29 cellular contexts compared by ENCODE assay signal in genomic region chr4:151296227-151296626, GRCh38. TPM values are rescaled to one million over a fixed set of nuclear protein-coding genes. Genes with fewer than 3 reads are reported as not detected.
"Had no signal": no experiment of that assay in that cellular context is flagged by ENCODE, and none has a peak within 500 bp of the region (broad histone marks: within the 10 kb centered on the region; RNA-seq: fewer than 3 reads in every experiment).

No MANE protein-coding gene starts in this region.

- H3K27ac ChIP-seq: adrenal gland, ascending aorta, brain microvascular endothelial cell, left lung, neural progenitor cell, thoracic aorta had no signal

- H3K4me1 ChIP-seq: adrenal gland, ascending aorta, left lung had no signal

- FAIRE-seq: kidney, TTC549 had no signal

- H3K27me3 Mint-ChIP-seq: activated T-cell treated with anti-CD3 and anti-CD28 coated beads, Interleukin-2, amount 50 U/mL, for 24 hours; type B pancreatic cell had no signal

- H3K27me3 ChIP-seq: adrenal gland, ascending aorta, brain microvascular endothelial cell, left lung, neural progenitor cell had no signal

- H3K4me3 ChIP-seq: adrenal gland, ascending aorta, left lung, neural progenitor cell, thoracic aorta had no signal

- H3K4me2 ChIP-seq: neural progenitor cell had no signal

- H3K9ac ChIP-seq: neural progenitor cell had no signal

- H3K27ac Mint-ChIP-seq: activated naive CD8-positive, alpha-beta T cell; activated T-cell treated with anti-CD3 and anti-CD28 coated beads, Interleukin-2, amount 50 U/mL, for 24 hours; activated T-helper 2 cell treated with anti-CD3 and anti-CD28 coated beads, Interferon-gamma antibody, Interleukin-2, Interleukin-4, amounts not matched to agents 10 μg/mL and 5 μg/mL and 100 μg/mL, durations not matched to agents 14 hours and 24 hours and 36 hours; mesothelial cell of epicardium; naive thymus-derived CD8-positive, alpha-beta T cell; neural progenitor cell; type B pancreatic cell had no signal

- H3K4me3 Mint-ChIP-seq: activated naive CD8-positive, alpha-beta T cell; activated T-cell treated with anti-CD3 and anti-CD28 coated beads, Interleukin-2, amount 50 U/mL, for 24 hours; mesothelial cell of epicardium; naive thymus-derived CD8-positive, alpha-beta T cell; neural progenitor cell; type B pancreatic cell had no signal

- H3K9me3 Mint-ChIP-seq: activated T-cell treated with anti-CD3 and anti-CD28 coated beads, Interleukin-2, amount 50 U/mL, for 24 hours; activated T-helper 2 cell treated with anti-CD3 and anti-CD28 coated beads, Interferon-gamma antibody, Interleukin-2, Interleukin-4, amounts not matched to agents 10 μg/mL and 5 μg/mL and 100 μg/mL, durations not matched to agents 14 hours and 24 hours and 36 hours; mesothelial cell of epicardium; naive thymus-derived CD8-positive, alpha-beta T cell had no signal

- H3K36me3 ChIP-seq: adrenal gland, ascending aorta, brain microvascular endothelial cell, left lung, neural progenitor cell had no signal

- H3K36me3 Mint-ChIP-seq: activated naive CD8-positive, alpha-beta T cell; naive thymus-derived CD8-positive, alpha-beta T cell had no signal

- DNase-seq: activated CD8-positive, alpha-beta memory T cell treated with anti-CD3 and anti-CD28 coated beads for 24 hours; activated CD8-positive, alpha-beta memory T cell treated with anti-CD3 and anti-CD28 coated beads, Interleukin-2, amount 50 U/mL, for 4 hours; activated naive CD4-positive, alpha-beta T cell; activated T-cell treated with anti-CD3 and anti-CD28 coated beads, Interleukin-2, amount 50 U/mL, for 24 hours; adrenal gland; brain microvascular endothelial cell; central memory CD4-positive, alpha-beta T cell; dermis blood vessel endothelial cell; effector CD8-positive, alpha-beta T cell; erythroblast; foreskin fibroblast; kidney; left lung; mammary epithelial cell; naive thymus-derived CD8-positive, alpha-beta T cell; posterior cingulate gyrus; stimulated activated CD4-positive, alpha-beta T cell treated with anti-CD3 and anti-CD28 coated beads, Interleukin-4, amount 100 ng/mL, for 1 hour; stimulated activated naive CD4-positive, alpha-beta T cell had no signal

- H2AFZ ChIP-seq: neural progenitor cell had no signal

- ATAC-seq: left lung; naive thymus-derived CD8-positive, alpha-beta T cell had no signal

- H3K9me3 ChIP-seq: adrenal gland, ascending aorta, left lung, thoracic aorta had no signal

RNA-seq across cellular contexts. Expression of gene PRSS48, which starts 19.3 kb away (rescaled TPM):
- total RNA-seq: activated T-helper 2 cell treated with anti-CD3 and anti-CD28 coated beads, Interferon-gamma antibody, Interleukin-2, Interleukin-4, amounts not matched to agents 10 μg/mL and 5 μg/mL and 100 μg/mL, durations not matched to agents 14 hours and 24 hours and 36 hours; adrenal gland; ascending aorta; dermis blood vessel endothelial cell; fibroblast of lung; kidney; left lung; mesothelial cell of epicardium; naive thymus-derived CD8-positive, alpha-beta T cell; omental fat pad; renal cortical epithelial cell; thoracic aorta had no signal
- polyA plus RNA-seq: adrenal gland; fibroblast of lung; mammary epithelial cell; naive thymus-derived CD8-positive, alpha-beta T cell had no signal

RNA-seq across cellular contexts. Expression of gene SH3D19, which starts 29.2 kb away (rescaled TPM):
- total RNA-seq: activated T-helper 2 cell treated with anti-CD3 and anti-CD28 coated beads, Interferon-gamma antibody, Interleukin-2, Interleukin-4, amounts not matched to agents 10 μg/mL and 5 μg/mL and 100 μg/mL, durations not matched to agents 14 hours and 24 hours and 36 hours had no signal
